ENCODE assay signal across 2 cellular contexts in the genomic region with DNA sequence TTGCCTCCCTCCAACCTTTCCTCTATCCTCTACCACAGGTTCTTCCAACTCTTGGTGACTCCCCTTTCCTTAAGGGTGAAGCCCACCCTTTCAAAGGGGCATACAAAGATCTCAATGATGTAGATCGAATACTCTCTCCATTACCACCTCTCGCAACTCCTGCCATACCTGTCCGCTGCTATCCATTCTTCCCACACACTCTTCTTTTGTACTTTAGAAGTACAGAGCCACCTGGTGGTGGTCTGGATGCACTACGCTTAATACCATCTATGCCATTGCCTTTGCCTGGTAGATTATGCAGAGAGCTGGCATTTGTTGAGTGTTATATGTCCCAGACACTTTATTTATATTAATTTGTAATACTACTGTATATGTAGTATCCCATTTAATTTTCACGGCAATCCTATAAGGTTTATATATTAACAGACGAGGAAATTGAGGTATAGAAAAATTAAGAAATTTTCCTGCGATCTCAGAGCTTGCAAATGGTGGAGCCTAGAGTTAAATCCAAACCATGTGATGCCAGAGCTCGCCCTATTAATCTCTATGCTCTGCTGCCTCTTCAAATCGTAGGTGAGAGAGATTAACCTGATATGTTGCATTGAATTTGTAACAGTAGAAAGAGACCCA.
A peak's percentile ranks its signal among the peaks of the same experiment; 100 is the strongest.
TF ChIP-seq lines count a peak whose summit lies in the region.

No MANE protein-coding gene starts in this region.

TF ChIP-seq in HEK293T, 16 proteins besides CTCF, POLR2A, EP300 and RAD21 (continued from another document):
- TF ChIP-seq ELF4 (IDR thresholded peaks at IDR 0.05), result no peak
TF ChIP-seq in HEK293T: peak in this region for 0.

TF ChIP-seq in K562, 482 proteins besides CTCF, POLR2A, EP300 and RAD21 (continued from another document and continues in another):
- TF ChIP-seq, protein P1, sequence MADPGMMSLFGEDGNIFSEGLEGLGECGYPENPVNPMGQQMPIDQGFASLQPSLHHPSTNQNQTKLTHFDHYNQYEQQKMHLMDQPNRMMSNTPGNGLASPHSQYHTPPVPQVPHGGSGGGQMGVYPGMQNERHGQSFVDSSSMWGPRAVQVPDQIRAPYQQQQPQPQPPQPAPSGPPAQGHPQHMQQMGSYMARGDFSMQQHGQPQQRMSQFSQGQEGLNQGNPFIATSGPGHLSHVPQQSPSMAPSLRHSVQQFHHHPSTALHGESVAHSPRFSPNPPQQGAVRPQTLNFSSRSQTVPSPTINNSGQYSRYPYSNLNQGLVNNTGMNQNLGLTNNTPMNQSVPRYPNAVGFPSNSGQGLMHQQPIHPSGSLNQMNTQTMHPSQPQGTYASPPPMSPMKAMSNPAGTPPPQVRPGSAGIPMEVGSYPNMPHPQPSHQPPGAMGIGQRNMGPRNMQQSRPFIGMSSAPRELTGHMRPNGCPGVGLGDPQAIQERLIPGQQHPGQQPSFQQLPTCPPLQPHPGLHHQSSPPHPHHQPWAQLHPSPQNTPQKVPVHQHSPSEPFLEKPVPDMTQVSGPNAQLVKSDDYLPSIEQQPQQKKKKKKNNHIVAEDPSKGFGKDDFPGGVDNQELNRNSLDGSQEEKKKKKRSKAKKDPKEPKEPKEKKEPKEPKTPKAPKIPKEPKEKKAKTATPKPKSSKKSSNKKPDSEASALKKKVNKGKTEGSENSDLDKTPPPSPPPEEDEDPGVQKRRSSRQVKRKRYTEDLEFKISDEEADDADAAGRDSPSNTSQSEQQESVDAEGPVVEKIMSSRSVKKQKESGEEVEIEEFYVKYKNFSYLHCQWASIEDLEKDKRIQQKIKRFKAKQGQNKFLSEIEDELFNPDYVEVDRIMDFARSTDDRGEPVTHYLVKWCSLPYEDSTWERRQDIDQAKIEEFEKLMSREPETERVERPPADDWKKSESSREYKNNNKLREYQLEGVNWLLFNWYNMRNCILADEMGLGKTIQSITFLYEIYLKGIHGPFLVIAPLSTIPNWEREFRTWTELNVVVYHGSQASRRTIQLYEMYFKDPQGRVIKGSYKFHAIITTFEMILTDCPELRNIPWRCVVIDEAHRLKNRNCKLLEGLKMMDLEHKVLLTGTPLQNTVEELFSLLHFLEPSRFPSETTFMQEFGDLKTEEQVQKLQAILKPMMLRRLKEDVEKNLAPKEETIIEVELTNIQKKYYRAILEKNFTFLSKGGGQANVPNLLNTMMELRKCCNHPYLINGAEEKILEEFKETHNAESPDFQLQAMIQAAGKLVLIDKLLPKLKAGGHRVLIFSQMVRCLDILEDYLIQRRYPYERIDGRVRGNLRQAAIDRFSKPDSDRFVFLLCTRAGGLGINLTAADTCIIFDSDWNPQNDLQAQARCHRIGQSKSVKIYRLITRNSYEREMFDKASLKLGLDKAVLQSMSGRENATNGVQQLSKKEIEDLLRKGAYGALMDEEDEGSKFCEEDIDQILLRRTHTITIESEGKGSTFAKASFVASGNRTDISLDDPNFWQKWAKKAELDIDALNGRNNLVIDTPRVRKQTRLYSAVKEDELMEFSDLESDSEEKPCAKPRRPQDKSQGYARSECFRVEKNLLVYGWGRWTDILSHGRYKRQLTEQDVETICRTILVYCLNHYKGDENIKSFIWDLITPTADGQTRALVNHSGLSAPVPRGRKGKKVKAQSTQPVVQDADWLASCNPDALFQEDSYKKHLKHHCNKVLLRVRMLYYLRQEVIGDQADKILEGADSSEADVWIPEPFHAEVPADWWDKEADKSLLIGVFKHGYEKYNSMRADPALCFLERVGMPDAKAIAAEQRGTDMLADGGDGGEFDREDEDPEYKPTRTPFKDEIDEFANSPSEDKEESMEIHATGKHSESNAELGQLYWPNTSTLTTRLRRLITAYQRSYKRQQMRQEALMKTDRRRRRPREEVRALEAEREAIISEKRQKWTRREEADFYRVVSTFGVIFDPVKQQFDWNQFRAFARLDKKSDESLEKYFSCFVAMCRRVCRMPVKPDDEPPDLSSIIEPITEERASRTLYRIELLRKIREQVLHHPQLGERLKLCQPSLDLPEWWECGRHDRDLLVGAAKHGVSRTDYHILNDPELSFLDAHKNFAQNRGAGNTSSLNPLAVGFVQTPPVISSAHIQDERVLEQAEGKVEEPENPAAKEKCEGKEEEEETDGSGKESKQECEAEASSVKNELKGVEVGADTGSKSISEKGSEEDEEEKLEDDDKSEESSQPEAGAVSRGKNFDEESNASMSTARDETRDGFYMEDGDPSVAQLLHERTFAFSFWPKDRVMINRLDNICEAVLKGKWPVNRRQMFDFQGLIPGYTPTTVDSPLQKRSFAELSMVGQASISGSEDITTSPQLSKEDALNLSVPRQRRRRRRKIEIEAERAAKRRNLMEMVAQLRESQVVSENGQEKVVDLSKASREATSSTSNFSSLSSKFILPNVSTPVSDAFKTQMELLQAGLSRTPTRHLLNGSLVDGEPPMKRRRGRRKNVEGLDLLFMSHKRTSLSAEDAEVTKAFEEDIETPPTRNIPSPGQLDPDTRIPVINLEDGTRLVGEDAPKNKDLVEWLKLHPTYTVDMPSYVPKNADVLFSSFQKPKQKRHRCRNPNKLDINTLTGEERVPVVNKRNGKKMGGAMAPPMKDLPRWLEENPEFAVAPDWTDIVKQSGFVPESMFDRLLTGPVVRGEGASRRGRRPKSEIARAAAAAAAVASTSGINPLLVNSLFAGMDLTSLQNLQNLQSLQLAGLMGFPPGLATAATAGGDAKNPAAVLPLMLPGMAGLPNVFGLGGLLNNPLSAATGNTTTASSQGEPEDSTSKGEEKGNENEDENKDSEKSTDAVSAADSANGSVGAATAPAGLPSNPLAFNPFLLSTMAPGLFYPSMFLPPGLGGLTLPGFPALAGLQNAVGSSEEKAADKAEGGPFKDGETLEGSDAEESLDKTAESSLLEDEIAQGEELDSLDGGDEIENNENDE (IDR thresholded peaks at IDR 0.05; ENCODE audit: low read depth, low read length), result no peak
- no peak for TF ChIP-seq PHB2 (IDR thresholded peaks at IDR 0.05; ENCODE audit: low read depth)
- TF ChIP-seq SREBF2 (CRISPR knock-in tag; IDR thresholded peaks at IDR 0.05), result no peak
- TF ChIP-seq PRMT5 (CRISPR knock-in tag; IDR thresholded peaks at IDR 0.05), result no peak
- no peak for TF ChIP-seq FOS (IDR thresholded peaks at IDR 0.05; ENCODE audit: extremely low read depth, insufficient read length)
- no peak for TF ChIP-seq FOXM1 (IDR thresholded peaks at IDR 0.05; ENCODE audit: low read depth)
- TF ChIP-seq FOXM1 (CRISPR knock-in tag; IDR thresholded peaks at IDR 0.05; ENCODE audit: low read depth), result no peak
- TF ChIP-seq ZBED1 (IDR thresholded peaks at IDR 0.05), result no peak
- TF ChIP-seq STAG1 (CRISPR knock-in tag; IDR thresholded peaks at IDR 0.05; ENCODE audit: borderline replicate concordance), result peak; percentile 41; the same call in 1 of the 2 replicates
- TF ChIP-seq, protein P2, sequence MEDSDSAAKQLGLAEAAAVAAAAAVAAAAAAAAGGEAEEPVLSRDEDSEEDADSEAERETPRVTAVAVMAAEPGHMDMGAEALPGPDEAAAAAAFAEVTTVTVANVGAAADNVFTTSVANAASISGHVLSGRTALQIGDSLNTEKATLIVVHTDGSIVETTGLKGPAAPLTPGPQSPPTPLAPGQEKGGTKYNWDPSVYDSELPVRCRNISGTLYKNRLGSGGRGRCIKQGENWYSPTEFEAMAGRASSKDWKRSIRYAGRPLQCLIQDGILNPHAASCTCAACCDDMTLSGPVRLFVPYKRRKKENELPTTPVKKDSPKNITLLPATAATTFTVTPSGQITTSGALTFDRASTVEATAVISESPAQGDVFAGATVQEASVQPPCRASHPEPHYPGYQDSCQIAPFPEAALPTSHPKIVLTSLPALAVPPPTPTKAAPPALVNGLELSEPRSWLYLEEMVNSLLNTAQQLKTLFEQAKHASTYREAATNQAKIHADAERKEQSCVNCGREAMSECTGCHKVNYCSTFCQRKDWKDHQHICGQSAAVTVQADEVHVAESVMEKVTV (CRISPR knock-in tag; IDR thresholded peaks at IDR 0.05), result peak; percentile 51; the same call in 1 of the 2 replicates
- TF ChIP-seq ZNF212 (CRISPR knock-in tag; IDR thresholded peaks at IDR 0.05), result no peak
- no peak for TF ChIP-seq HOXB6 (CRISPR knock-in tag; IDR thresholded peaks at IDR 0.05; ENCODE audit: borderline replicate concordance)
- TF ChIP-seq, protein P3, sequence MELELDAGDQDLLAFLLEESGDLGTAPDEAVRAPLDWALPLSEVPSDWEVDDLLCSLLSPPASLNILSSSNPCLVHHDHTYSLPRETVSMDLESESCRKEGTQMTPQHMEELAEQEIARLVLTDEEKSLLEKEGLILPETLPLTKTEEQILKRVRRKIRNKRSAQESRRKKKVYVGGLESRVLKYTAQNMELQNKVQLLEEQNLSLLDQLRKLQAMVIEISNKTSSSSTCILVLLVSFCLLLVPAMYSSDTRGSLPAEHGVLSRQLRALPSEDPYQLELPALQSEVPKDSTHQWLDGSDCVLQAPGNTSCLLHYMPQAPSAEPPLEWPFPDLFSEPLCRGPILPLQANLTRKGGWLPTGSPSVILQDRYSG (tag; conservative IDR thresholded peaks at IDR 0.05; ENCODE audit: low read depth), result no peak
- TF ChIP-seq, protein P4, sequence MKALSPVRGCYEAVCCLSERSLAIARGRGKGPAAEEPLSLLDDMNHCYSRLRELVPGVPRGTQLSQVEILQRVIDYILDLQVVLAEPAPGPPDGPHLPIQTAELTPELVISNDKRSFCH (CRISPR knock-in tag; IDR thresholded peaks at IDR 0.05), result no peak
- TF ChIP-seq, protein P4 (tag; IDR thresholded peaks at IDR 0.05), result no peak
- TF ChIP-seq PRPF4 (IDR thresholded peaks at IDR 0.05; ENCODE audit: insufficient read depth, low read depth, low read length, poor library complexity, severe bottlenecking), result no peak
- TF ChIP-seq POLR2AphosphoS2 (IDR thresholded peaks at IDR 0.05; ENCODE audit: low read length), result no peak
- no peak for TF ChIP-seq ZNF436 (CRISPR knock-in tag; IDR thresholded peaks at IDR 0.05)
- TF ChIP-seq, protein P5, sequence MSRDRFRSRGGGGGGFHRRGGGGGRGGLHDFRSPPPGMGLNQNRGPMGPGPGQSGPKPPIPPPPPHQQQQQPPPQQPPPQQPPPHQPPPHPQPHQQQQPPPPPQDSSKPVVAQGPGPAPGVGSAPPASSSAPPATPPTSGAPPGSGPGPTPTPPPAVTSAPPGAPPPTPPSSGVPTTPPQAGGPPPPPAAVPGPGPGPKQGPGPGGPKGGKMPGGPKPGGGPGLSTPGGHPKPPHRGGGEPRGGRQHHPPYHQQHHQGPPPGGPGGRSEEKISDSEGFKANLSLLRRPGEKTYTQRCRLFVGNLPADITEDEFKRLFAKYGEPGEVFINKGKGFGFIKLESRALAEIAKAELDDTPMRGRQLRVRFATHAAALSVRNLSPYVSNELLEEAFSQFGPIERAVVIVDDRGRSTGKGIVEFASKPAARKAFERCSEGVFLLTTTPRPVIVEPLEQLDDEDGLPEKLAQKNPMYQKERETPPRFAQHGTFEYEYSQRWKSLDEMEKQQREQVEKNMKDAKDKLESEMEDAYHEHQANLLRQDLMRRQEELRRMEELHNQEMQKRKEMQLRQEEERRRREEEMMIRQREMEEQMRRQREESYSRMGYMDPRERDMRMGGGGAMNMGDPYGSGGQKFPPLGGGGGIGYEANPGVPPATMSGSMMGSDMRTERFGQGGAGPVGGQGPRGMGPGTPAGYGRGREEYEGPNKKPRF (IDR thresholded peaks at IDR 0.05; ENCODE audit: low read depth, low read length), result no peak
- peak; percentile 55 for TF ChIP-seq EHMT2 (IDR thresholded peaks at IDR 0.05)
- TF ChIP-seq ETV5 (CRISPR knock-in tag; IDR thresholded peaks at IDR 0.05; ENCODE audit: low read depth), result no peak
- no peak for TF ChIP-seq RHOXF2B (CRISPR knock-in tag; conservative IDR thresholded peaks at IDR 0.05)
- TF ChIP-seq, protein P6, sequence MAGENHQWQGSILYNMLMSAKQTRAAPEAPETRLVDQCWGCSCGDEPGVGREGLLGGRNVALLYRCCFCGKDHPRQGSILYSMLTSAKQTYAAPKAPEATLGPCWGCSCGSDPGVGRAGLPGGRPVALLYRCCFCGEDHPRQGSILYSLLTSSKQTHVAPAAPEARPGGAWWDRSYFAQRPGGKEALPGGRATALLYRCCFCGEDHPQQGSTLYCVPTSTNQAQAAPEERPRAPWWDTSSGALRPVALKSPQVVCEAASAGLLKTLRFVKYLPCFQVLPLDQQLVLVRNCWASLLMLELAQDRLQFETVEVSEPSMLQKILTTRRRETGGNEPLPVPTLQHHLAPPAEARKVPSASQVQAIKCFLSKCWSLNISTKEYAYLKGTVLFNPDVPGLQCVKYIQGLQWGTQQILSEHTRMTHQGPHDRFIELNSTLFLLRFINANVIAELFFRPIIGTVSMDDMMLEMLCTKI (IDR thresholded peaks at IDR 0.05; ENCODE audit: partially characterized antibody), result no peak
- TF ChIP-seq MED1 (CRISPR knock-in tag; IDR thresholded peaks at IDR 0.05; ENCODE audit: borderline replicate concordance), result no peak
- no peak for TF ChIP-seq CBX5 (IDR thresholded peaks at IDR 0.05; ENCODE audit: borderline replicate concordance, low read depth)
- no peak for TF ChIP-seq FIP1L1 (IDR thresholded peaks at IDR 0.05; ENCODE audit: low read depth, low read length, poor library complexity, severe bottlenecking)
- TF ChIP-seq, protein P7, sequence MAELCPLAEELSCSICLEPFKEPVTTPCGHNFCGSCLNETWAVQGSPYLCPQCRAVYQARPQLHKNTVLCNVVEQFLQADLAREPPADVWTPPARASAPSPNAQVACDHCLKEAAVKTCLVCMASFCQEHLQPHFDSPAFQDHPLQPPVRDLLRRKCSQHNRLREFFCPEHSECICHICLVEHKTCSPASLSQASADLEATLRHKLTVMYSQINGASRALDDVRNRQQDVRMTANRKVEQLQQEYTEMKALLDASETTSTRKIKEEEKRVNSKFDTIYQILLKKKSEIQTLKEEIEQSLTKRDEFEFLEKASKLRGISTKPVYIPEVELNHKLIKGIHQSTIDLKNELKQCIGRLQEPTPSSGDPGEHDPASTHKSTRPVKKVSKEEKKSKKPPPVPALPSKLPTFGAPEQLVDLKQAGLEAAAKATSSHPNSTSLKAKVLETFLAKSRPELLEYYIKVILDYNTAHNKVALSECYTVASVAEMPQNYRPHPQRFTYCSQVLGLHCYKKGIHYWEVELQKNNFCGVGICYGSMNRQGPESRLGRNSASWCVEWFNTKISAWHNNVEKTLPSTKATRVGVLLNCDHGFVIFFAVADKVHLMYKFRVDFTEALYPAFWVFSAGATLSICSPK (IDR thresholded peaks at IDR 0.05; ENCODE audit: borderline replicate concordance), result no peak
- TF ChIP-seq, protein P8, sequence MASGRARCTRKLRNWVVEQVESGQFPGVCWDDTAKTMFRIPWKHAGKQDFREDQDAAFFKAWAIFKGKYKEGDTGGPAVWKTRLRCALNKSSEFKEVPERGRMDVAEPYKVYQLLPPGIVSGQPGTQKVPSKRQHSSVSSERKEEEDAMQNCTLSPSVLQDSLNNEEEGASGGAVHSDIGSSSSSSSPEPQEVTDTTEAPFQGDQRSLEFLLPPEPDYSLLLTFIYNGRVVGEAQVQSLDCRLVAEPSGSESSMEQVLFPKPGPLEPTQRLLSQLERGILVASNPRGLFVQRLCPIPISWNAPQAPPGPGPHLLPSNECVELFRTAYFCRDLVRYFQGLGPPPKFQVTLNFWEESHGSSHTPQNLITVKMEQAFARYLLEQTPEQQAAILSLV (tag; IDR thresholded peaks at IDR 0.05), result no peak
- no peak for TF ChIP-seq ZNF197 (CRISPR knock-in tag; IDR thresholded peaks at IDR 0.05; ENCODE audit: low read depth)
- TF ChIP-seq ZNF12 (CRISPR knock-in tag; IDR thresholded peaks at IDR 0.05), result no peak
- no peak for TF ChIP-seq SREBF1 (IDR thresholded peaks at IDR 0.05; ENCODE audit: borderline replicate concordance, low read depth, low read length)
- no peak for TF ChIP-seq TARDBP (IDR thresholded peaks at IDR 0.05)
- no peak for TF ChIP-seq PHB (CRISPR knock-in tag; IDR thresholded peaks at IDR 0.05)
- TF ChIP-seq CHD1 (IDR thresholded peaks at IDR 0.05; ENCODE audit: low read length), result no peak
- TF ChIP-seq RUNX1 (IDR thresholded peaks at IDR 0.05; ENCODE audit: low read depth), result no peak
- no peak for TF ChIP-seq CHD2 (IDR thresholded peaks at IDR 0.05; ENCODE audit: low read depth, low read length)
- TF ChIP-seq ERF (CRISPR knock-in tag; IDR thresholded peaks at IDR 0.05), result no peak
- no peak for TF ChIP-seq CBX8 (IDR thresholded peaks at IDR 0.05; ENCODE audit: borderline replicate concordance, extremely low read depth, low read depth, low read length, poor library complexity, severe bottlenecking)
